Comparison of ENCODE assay signal across 1 cellular context in the genomic region with DNA sequence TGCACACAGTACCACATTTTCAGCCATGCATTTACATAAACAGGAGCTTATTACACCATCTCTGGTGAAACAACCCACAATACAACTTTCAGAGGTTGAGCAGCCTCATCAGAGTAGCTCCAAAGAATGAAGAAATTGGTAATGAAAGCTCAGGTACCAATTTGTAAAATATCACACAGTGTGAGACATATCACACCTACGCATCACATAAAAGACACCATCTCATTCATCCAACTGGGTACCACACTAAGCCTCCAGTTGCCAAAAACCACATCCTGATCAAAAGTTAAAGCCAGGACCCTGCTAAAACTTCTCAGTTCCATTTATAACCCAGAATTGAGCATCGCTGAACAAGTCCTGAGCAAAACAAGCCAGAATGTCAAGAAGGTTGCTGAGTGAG.
TF ChIP-seq lines count a peak whose summit lies in the region.

No MANE protein-coding gene starts in this region.

TF ChIP-seq in SK-N-SH, 30 proteins besides CTCF, POLR2A, EP300 and RAD21 (continued from another document):
- TF ChIP-seq, protein P1, sequence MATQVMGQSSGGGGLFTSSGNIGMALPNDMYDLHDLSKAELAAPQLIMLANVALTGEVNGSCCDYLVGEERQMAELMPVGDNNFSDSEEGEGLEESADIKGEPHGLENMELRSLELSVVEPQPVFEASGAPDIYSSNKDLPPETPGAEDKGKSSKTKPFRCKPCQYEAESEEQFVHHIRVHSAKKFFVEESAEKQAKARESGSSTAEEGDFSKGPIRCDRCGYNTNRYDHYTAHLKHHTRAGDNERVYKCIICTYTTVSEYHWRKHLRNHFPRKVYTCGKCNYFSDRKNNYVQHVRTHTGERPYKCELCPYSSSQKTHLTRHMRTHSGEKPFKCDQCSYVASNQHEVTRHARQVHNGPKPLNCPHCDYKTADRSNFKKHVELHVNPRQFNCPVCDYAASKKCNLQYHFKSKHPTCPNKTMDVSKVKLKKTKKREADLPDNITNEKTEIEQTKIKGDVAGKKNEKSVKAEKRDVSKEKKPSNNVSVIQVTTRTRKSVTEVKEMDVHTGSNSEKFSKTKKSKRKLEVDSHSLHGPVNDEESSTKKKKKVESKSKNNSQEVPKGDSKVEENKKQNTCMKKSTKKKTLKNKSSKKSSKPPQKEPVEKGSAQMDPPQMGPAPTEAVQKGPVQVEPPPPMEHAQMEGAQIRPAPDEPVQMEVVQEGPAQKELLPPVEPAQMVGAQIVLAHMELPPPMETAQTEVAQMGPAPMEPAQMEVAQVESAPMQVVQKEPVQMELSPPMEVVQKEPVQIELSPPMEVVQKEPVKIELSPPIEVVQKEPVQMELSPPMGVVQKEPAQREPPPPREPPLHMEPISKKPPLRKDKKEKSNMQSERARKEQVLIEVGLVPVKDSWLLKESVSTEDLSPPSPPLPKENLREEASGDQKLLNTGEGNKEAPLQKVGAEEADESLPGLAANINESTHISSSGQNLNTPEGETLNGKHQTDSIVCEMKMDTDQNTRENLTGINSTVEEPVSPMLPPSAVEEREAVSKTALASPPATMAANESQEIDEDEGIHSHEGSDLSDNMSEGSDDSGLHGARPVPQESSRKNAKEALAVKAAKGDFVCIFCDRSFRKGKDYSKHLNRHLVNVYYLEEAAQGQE (IDR thresholded peaks at IDR 0.05; ENCODE audit: low read depth, low read length), result no peak
- TF ChIP-seq TCF12 (IDR thresholded peaks at IDR 0.05) (no peak), ELF1 (IDR thresholded peaks at IDR 0.05) (no peak), FOXJ3 (CRISPR knock-in tag; IDR thresholded peaks at IDR 0.05) (no peak), RXRA (IDR thresholded peaks at IDR 0.05; ENCODE audit: borderline replicate concordance, low read depth) (no peak), NRF1 (IDR thresholded peaks at IDR 0.05; ENCODE audit: low read depth, low read length) (no peak), EZH2phosphoT487 (IDR thresholded peaks at IDR 0.05; ENCODE audit: borderline replicate concordance, low read depth) (no peak)
TF ChIP-seq in SK-N-SH: peak in this region for 0.
